ENCODE assay signal across 14 cellular contexts in genomic region chr10:102634696-102635095, GRCh38. TPM values are rescaled to one million over a fixed set of nuclear protein-coding genes. Genes with fewer than 3 reads are reported as not detected.
DNase-seq lines count a peak whose midpoint lies in the region; ATAC-seq, FAIRE-seq and TF ChIP-seq lines count a peak whose summit lies in the region.
"Had no signal": no experiment of that assay in that cellular context is flagged by ENCODE, and none has a peak within 500 bp of the region (broad histone marks: within the 10 kb centered on the region; RNA-seq: fewer than 3 reads in every experiment).

No MANE protein-coding gene starts in this region.

- CTCF ChIA-PET in activated CD8-positive, alpha-beta T cell treated with anti-CD3 and anti-CD28 coated beads, Interleukin-2, amount 10 ng/mL, durations not matched to agents 7 days and 5 days (lab: Charles Lee): interaction anchor here (1.0 to 2.1 kb wide), 6 partner anchors 10 to 403 kb away, joined by 3 to 9 read pairs (median 4); partner anchors contain the start of gene TRIM8

- peaks cover 6% of the 10 kb centered on the region for H3K27me3 Mint-ChIP-seq in activated CD8-positive, alpha-beta T cell treated with anti-CD3 and anti-CD28 coated beads, Interleukin-2, amount 10 ng/mL, durations not matched to agents 7 days and 5 days (ENCODE audit: low read depth)

- intact Hi-C loops in kidney (cut with DNase I) (no loop called here), left colon (cut with DNase I, micrococcal nuclease) (no loop called here)

- no peak overlapping the region for H3K9ac ChIP-seq in kidney (ENCODE audit: low read length in 2 of 2)

- no peak for DNase-seq in activated naive CD4-positive, alpha-beta T cell treated with anti-CD3 and anti-CD28 coated beads, Interleukin-2, amount 50 U/mL, for 72 hours (ENCODE audit: low spot score in 2 of 2)
- no peak for DNase-seq in activated naive CD4-positive, alpha-beta T cell treated with anti-CD3 and anti-CD28 coated beads, Interleukin-2, amount 50 U/mL, for 16 hours
- DNase-seq in activated CD8-positive, alpha-beta T cell treated with anti-CD3 and anti-CD28 coated beads, Interleukin-2, amount 10 ng/mL, durations not matched to agents 7 days and 5 days: no peak
- DNase-seq in kidney (peak; percentile 68), ureter (ENCODE audit: low spot score) (no peak), DMS153 treated with DMSO at 0.1 percent for 48 hours (lab: John Stamatoyannopoulos, UW; ENCODE audit: unreplicated experiment) (no peak), left colon (no peak)
- no peak for DNase-seq in stimulated activated effector memory CD8-positive, alpha-beta T cell treated with anti-CD3 and anti-CD28 coated beads, Interleukin-12 subunit alpha, Interleukin-12 subunit beta, amount 100 ng/mL, for 72 hours (ENCODE audit: low spot score in 2 of 2)
- DNase-seq: H7; natural killer cell; NCI-H1436; NCI-H69; stimulated activated CD4-positive, alpha-beta T cell treated with anti-CD3 and anti-CD28 coated beads, Interleukin-12 subunit alpha, Interleukin-12 subunit beta, amount 100 ng/mL, for 4 hours had no signal

- H3K36me3 Mint-ChIP-seq in activated naive CD4-positive, alpha-beta T cell treated with anti-CD3 and anti-CD28 coated beads, Interleukin-2, amount 50 U/mL, for 72 hours: no peaks in the 10 kb centered on the region
- H3K36me3 Mint-ChIP-seq in activated CD8-positive, alpha-beta T cell treated with anti-CD3 and anti-CD28 coated beads, Interleukin-2, amount 10 ng/mL, durations not matched to agents 7 days and 5 days (ENCODE audit: low read depth): no peaks in the 10 kb centered on the region
- no peaks in the 10 kb centered on the region for H3K36me3 Mint-ChIP-seq in stimulated activated effector memory CD8-positive, alpha-beta T cell treated with anti-CD3 and anti-CD28 coated beads, Interleukin-12 subunit alpha, Interleukin-12 subunit beta, amount 100 ng/mL, for 72 hours
- H3K36me3 Mint-ChIP-seq: natural killer cell had no signal

- H3K4me3 Mint-ChIP-seq in activated CD8-positive, alpha-beta T cell treated with anti-CD3 and anti-CD28 coated beads, Interleukin-2, amount 10 ng/mL, durations not matched to agents 7 days and 5 days: no peak overlapping the region
- no peak overlapping the region for H3K4me3 Mint-ChIP-seq in stimulated activated effector memory CD8-positive, alpha-beta T cell treated with anti-CD3 and anti-CD28 coated beads, Interleukin-12 subunit alpha, Interleukin-12 subunit beta, amount 100 ng/mL, for 72 hours
- H3K4me3 Mint-ChIP-seq: natural killer cell had no signal

- POLR2A ChIA-PET in activated CD8-positive, alpha-beta T cell treated with anti-CD3 and anti-CD28 coated beads, Interleukin-2, amount 10 ng/mL, durations not matched to agents 7 days and 5 days (lab: Charles Lee): no interaction called here

- peaks cover 57% of the 10 kb centered on the region for H3K4me1 Mint-ChIP-seq in activated CD8-positive, alpha-beta T cell treated with anti-CD3 and anti-CD28 coated beads, Interleukin-2, amount 10 ng/mL, durations not matched to agents 7 days and 5 days (ENCODE audit: low read depth)
- peaks cover 43% of the 10 kb centered on the region for H3K4me1 Mint-ChIP-seq in stimulated activated effector memory CD8-positive, alpha-beta T cell treated with anti-CD3 and anti-CD28 coated beads, Interleukin-12 subunit alpha, Interleukin-12 subunit beta, amount 100 ng/mL, for 72 hours

- peak overlapping the region in 1 of 2 donors; percentile 34 for H3K27ac ChIP-seq in kidney (ENCODE audit: low read depth in 2 of 2, low read length in 2 of 2)

- H3K27ac Mint-ChIP-seq in activated naive CD4-positive, alpha-beta T cell treated with anti-CD3 and anti-CD28 coated beads, Interleukin-2, amount 50 U/mL, for 72 hours: peak overlapping the region; percentile 22 to 80
- H3K27ac Mint-ChIP-seq in activated CD8-positive, alpha-beta T cell treated with anti-CD3 and anti-CD28 coated beads, Interleukin-2, amount 10 ng/mL, durations not matched to agents 7 days and 5 days: peak overlapping the region; percentile 84
- peak overlapping the region; percentile 62 for H3K27ac Mint-ChIP-seq in stimulated activated effector memory CD8-positive, alpha-beta T cell treated with anti-CD3 and anti-CD28 coated beads, Interleukin-12 subunit alpha, Interleukin-12 subunit beta, amount 100 ng/mL, for 72 hours

- H3K9me3 ChIP-seq in kidney (ENCODE audit: control insufficient read depth in 1 of 2, low read length in 2 of 2): no peaks in the 10 kb centered on the region

- FAIRE-seq in kidney (lab: Jason Lieb, UNC): no peak
- FAIRE-seq: GM12878 had no signal

- H3K36me3 ChIP-seq in kidney (ENCODE audit: control insufficient read depth in 1 of 2, insufficient read depth in 2 of 2, low read length in 2 of 2): peaks cover 0 to 5% of the 10 kb centered on the region in 2 donors

- no peaks in the 10 kb centered on the region for H3K9me3 Mint-ChIP-seq in activated naive CD4-positive, alpha-beta T cell treated with anti-CD3 and anti-CD28 coated beads, Interleukin-2, amount 50 U/mL, for 72 hours
- no peaks in the 10 kb centered on the region for H3K9me3 Mint-ChIP-seq in activated CD8-positive, alpha-beta T cell treated with anti-CD3 and anti-CD28 coated beads, Interleukin-2, amount 10 ng/mL, durations not matched to agents 7 days and 5 days (ENCODE audit: insufficient read depth)
- H3K9me3 Mint-ChIP-seq in stimulated activated effector memory CD8-positive, alpha-beta T cell treated with anti-CD3 and anti-CD28 coated beads, Interleukin-12 subunit alpha, Interleukin-12 subunit beta, amount 100 ng/mL, for 72 hours: no peaks in the 10 kb centered on the region
- H3K9me3 Mint-ChIP-seq: natural killer cell had no signal

- ATAC-seq in activated naive CD4-positive, alpha-beta T cell treated with anti-CD3 and anti-CD28 coated beads, Interleukin-2, amount 50 U/mL, for 72 hours: no peak
- ATAC-seq in activated CD8-positive, alpha-beta T cell treated with anti-CD3 and anti-CD28 coated beads, Interleukin-2, amount 10 ng/mL, durations not matched to agents 7 days and 5 days: no peak
- ATAC-seq in stimulated activated effector memory CD8-positive, alpha-beta T cell treated with anti-CD3 and anti-CD28 coated beads, Interleukin-12 subunit alpha, Interleukin-12 subunit beta, amount 100 ng/mL, for 72 hours: no peak
- ATAC-seq in left colon: no peak

- H3K4me3 ChIP-seq in kidney (ENCODE audit: low read length in 2 of 2): no peak overlapping the region
- H3K4me3 ChIP-seq: GM12878 had no signal

- TF ChIP-seq CTCF in kidney (IDR thresholded peaks at IDR 0.05; ENCODE audit: borderline replicate concordance, extremely low read depth, insufficient read depth): no peak

- H3K4me1 ChIP-seq in kidney (ENCODE audit: control insufficient read depth in 1 of 2, insufficient read depth in 1 of 2, low read depth in 1 of 2, low read length in 2 of 2): peaks cover 4 to 20% of the 10 kb centered on the region in 2 donors

RNA-seq across cellular contexts. Expression of gene TRIM8, which starts 9.6 kb away (rescaled TPM):
- 10 to 100 TPM; 22.9 to 47.3 TPM for total RNA-seq in activated naive CD4-positive, alpha-beta T cell treated with anti-CD3 and anti-CD28 coated beads, Interleukin-2, amount 50 U/mL, for 72 hours
- total RNA-seq in activated CD8-positive, alpha-beta T cell treated with anti-CD3 and anti-CD28 coated beads, Interleukin-2, amount 10 ng/mL, durations not matched to agents 7 days and 5 days: 10 to 100 TPM; 45.0 to 47.1 TPM
- 198 TPM for total RNA-seq in kidney
- 160 TPM for polyA plus RNA-seq in kidney (ENCODE audit: insufficient read depth, low read depth, low replicate concordance)
- total RNA-seq in ureter: 137 TPM
- 10 to 100 TPM; 58.4 to 64.0 TPM for total RNA-seq in left colon
